In the genomic region with DNA sequence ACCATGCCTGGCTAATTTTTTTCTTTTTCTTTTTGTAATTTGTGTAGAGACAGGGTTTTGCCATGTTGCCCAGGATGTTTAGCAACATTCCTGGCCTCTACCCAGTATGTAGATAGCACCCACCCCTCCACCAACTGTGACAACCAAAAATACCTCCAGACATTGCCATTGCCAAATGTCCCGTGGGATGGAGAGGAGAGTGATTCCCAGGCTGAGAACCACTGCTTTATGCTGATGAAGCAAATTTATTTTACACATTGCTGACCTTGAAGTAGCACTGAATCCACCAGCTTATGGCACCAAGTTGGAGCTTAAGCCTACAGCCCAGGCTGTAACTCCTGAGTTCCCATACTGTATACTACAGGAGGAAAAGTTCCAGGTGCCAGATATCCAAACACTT, we compare ENCODE assay signal across 23 cellular contexts. TPM values are rescaled to one million over a fixed set of nuclear protein-coding genes. Genes with fewer than 3 reads are reported as not detected.
DNase-seq lines count a peak whose midpoint lies in the region; ATAC-seq, FAIRE-seq and TF ChIP-seq lines count a peak whose summit lies in the region.
"Had no signal": no experiment of that assay in that cellular context is flagged by ENCODE, and none has a peak within 500 bp of the region (broad histone marks: within the 10 kb centered on the region; RNA-seq: fewer than 3 reads in every experiment).

No MANE protein-coding gene starts in this region.

- H3K27me3 ChIP-seq in K562 (ENCODE audit: control insufficient read depth in 2 of 2, insufficient read depth in 2 of 2, low read length in 2 of 2) (no peaks in the 10 kb centered on the region; a peak in 1 of 5 replicates), upper lobe of right lung (no peaks in the 10 kb centered on the region)

- intact Hi-C loops in left ventricle myocardium superior (cut with micrococcal nuclease): no loop called here
- intact Hi-C loops in cardiac septum (cut with DNase I): loop anchor here (10.0 kb wide), 1 partner anchor 54 kb away; a partner anchor contains a TSS
- intact Hi-C loops in K562 (cut with micrococcal nuclease): no loop called here
- intact Hi-C loops in upper lobe of right lung (cut with DNase I): no loop called here

- H3K9me3 ChIP-seq in K562 (replicated peaks; ENCODE audit: control insufficient read depth, insufficient read depth, low read depth, low read length): no peaks in the 10 kb centered on the region
- H3K9me3 ChIP-seq in upper lobe of right lung: no peaks in the 10 kb centered on the region
- H3K9me3 ChIP-seq: BE2C; BLaER1 treated with 17β-estradiol and CSF1 and Interleukin-3, amounts not matched to agents 10 nM and 100 nM; HAP-1 had no signal

- no TSS peak for BruUV-seq in K562 (replicated peaks; lab: Mats Ljungman, UMichigan)

- H3K79me2 ChIP-seq in K562 (ENCODE audit: control insufficient read depth, insufficient read depth, low read length): no peaks in the 10 kb centered on the region

- WGBS in K562 (ENCODE audit: insufficient coverage, low coverage, missing lambda C conversion rate): 14% methylated on average over 1 of the region's 1 CpG

- no peaks in the 10 kb centered on the region for H4K20me1 ChIP-seq in K562 (replicated peaks; ENCODE audit: control insufficient read depth, insufficient read depth, low read length)
- H4K20me1 ChIP-seq: BLaER1 treated with 17β-estradiol and CSF1 and Interleukin-3, amounts not matched to agents 10 nM and 100 nM had no signal

- H3K4me3 ChIP-seq in K562: no peak overlapping the region
- no peak overlapping the region for H3K4me3 ChIP-seq in upper lobe of right lung
- H3K4me3 ChIP-seq: BLaER1 treated with 17β-estradiol and CSF1 and Interleukin-3, amounts not matched to agents 10 nM and 100 nM; GM12878; GM23248; HAP-1 had no signal

- POLR2A ChIA-PET in K562 (lab: Yijun Ruan, JAX): interaction anchor here (0.5 kb wide), 1 partner anchor 15 kb away, joined by 3 read pairs; no protein-coding TSS in a partner anchor

- no peak overlapping the region for H2AFZ ChIP-seq in K562 (ENCODE audit: low read depth, low read length)
- H2AFZ ChIP-seq: GM23248 had no signal

- DNase-seq in left ventricle myocardium superior (no peak), cardiac septum (ENCODE audit: low spot score) (no peak), Ammon's horn (ENCODE audit: low spot score) (peak; percentile 47), K562 (ENCODE audit: extremely low read depth in 1 of 4, low spot score in 3 of 4) (no peak), upper lobe of right lung (no peak), OCI-M1 (lab: John Stamatoyannopoulos, UW) (no peak), T-helper 1 cell (no peak)
- DNase-seq: BE2C; CD4-positive, alpha-beta T cell; CD8-positive, alpha-beta memory T cell; DMS 273 treated with DMSO at 0.1 percent for 48 hours; DMS79; EL; GDM1; GM23248; HFFc6 had no signal

- H3K27ac ChIP-seq in K562 (ENCODE audit: extremely low read depth, low read depth, low read length) (no peak overlapping the region), upper lobe of right lung (no peak overlapping the region)
- H3K27ac ChIP-seq: BLaER1 treated with 17β-estradiol and CSF1 and Interleukin-3, amounts not matched to agents 10 nM and 100 nM; GM23248 had no signal

- TF ChIP-seq RAD21 in K562 (CRISPR knock-in tag; conservative IDR thresholded peaks at IDR 0.05 in 1 of 2, IDR thresholded peaks at IDR 0.05 in 1 of 2): no peak

- H3K4me1 ChIP-seq in K562 (replicated peaks in 1 of 2; ENCODE audit: control insufficient read depth in 2 of 2, insufficient read depth in 2 of 2, low read length in 2 of 2) (no peaks in the 10 kb centered on the region; a peak in 1 of 5 replicates), upper lobe of right lung (no peaks in the 10 kb centered on the region)
- H3K4me1 ChIP-seq: BE2C, HAP-1 had no signal

- no peaks in the 10 kb centered on the region for H3K9me1 ChIP-seq in K562 (ENCODE audit: control insufficient read depth, insufficient read depth, low read length)

- H3K36me3 ChIP-seq in K562 (ENCODE audit: control insufficient read depth, insufficient read depth, low read length) (no peaks in the 10 kb centered on the region), upper lobe of right lung (no peaks in the 10 kb centered on the region)
- H3K36me3 ChIP-seq: BE2C; BLaER1 treated with 17β-estradiol and CSF1 and Interleukin-3, amounts not matched to agents 10 nM and 100 nM; HAP-1 had no signal

- ATAC-seq in left ventricle myocardium superior (peak; percentile 56), K562 (no peak), upper lobe of right lung (peak; percentile 14)
- ATAC-seq: GM12878 had no signal

- H3K4me2 ChIP-seq in K562 (ENCODE audit: insufficient read depth, low read length): no peak overlapping the region
- H3K4me2 ChIP-seq: BLaER1 treated with 17β-estradiol and CSF1 and Interleukin-3, amounts not matched to agents 10 nM and 100 nM had no signal

- TF ChIP-seq CTCF in K562 (IDR thresholded peaks at IDR 0.05 in 2 of 3, conservative IDR thresholded peaks at IDR 0.05 in 1 of 3; ENCODE audit: insufficient read depth in 2 of 3, low read depth in 1 of 3, low read length in 3 of 3) (no peak), upper lobe of right lung (IDR thresholded peaks at IDR 0.05) (no peak)

- no peak for TF ChIP-seq EP300 in K562 (IDR thresholded peaks at IDR 0.05; ENCODE audit: low read length)

- H3K9ac ChIP-seq in K562 (ENCODE audit: insufficient read depth in 1 of 2, low read depth in 2 of 2, low read length in 2 of 2): no peak overlapping the region
- H3K9ac ChIP-seq: BLaER1 treated with 17β-estradiol and CSF1 and Interleukin-3, amounts not matched to agents 10 nM and 100 nM; GM23248 had no signal

- CTCF ChIA-PET in K562 (lab: Yijun Ruan, JAX; ENCODE audit: low intra/inter-chr PET ratio): no interaction called here

- TF ChIP-seq POLR2A in K562 (conservative IDR thresholded peaks at IDR 0.05): no peak

- no peak for FAIRE-seq in K562 (lab: Jason Lieb, UNC)
- FAIRE-seq: D721Med, GM12878, GM19239 had no signal

- in situ Hi-C loops in K562 (cut with MboI): no loop called here

TF ChIP-seq in K562, 482 proteins besides CTCF, POLR2A, EP300 and RAD21 (continues in another document):
- no peak for TF ChIP-seq POLR2AphosphoS5 (IDR thresholded peaks at IDR 0.05; ENCODE audit: control insufficient read depth, insufficient read depth, low read depth, low read length)
- peak; percentile 81 for TF ChIP-seq C11orf30 (IDR thresholded peaks at IDR 0.05; ENCODE audit: low read depth)
- TF ChIP-seq, protein P1, sequence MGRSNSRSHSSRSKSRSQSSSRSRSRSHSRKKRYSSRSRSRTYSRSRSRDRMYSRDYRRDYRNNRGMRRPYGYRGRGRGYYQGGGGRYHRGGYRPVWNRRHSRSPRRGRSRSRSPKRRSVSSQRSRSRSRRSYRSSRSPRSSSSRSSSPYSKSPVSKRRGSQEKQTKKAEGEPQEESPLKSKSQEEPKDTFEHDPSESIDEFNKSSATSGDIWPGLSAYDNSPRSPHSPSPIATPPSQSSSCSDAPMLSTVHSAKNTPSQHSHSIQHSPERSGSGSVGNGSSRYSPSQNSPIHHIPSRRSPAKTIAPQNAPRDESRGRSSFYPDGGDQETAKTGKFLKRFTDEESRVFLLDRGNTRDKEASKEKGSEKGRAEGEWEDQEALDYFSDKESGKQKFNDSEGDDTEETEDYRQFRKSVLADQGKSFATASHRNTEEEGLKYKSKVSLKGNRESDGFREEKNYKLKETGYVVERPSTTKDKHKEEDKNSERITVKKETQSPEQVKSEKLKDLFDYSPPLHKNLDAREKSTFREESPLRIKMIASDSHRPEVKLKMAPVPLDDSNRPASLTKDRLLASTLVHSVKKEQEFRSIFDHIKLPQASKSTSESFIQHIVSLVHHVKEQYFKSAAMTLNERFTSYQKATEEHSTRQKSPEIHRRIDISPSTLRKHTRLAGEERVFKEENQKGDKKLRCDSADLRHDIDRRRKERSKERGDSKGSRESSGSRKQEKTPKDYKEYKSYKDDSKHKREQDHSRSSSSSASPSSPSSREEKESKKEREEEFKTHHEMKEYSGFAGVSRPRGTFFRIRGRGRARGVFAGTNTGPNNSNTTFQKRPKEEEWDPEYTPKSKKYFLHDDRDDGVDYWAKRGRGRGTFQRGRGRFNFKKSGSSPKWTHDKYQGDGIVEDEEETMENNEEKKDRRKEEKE (IDR thresholded peaks at IDR 0.05; ENCODE audit: borderline replicate concordance in 1 of 2, control insufficient read depth in 1 of 2, low read depth in 2 of 2, low read length in 1 of 2): no peak
- peak; percentile 90 for TF ChIP-seq MAFK (IDR thresholded peaks at IDR 0.05; ENCODE audit: low read length)
- peak; percentile 89 for TF ChIP-seq ZNF316 (IDR thresholded peaks at IDR 0.05)
- TF ChIP-seq TAF7 (tag; IDR thresholded peaks at IDR 0.05): no peak
- peak; percentile 79 for TF ChIP-seq MAFG (tag; conservative IDR thresholded peaks at IDR 0.05)
- TF ChIP-seq GATA2 (CRISPR knock-in tag; IDR thresholded peaks at IDR 0.05): no peak

RNA-seq across cellular contexts. Expression of a gene that starts 58.5 kb away (rescaled TPM):
- total RNA-seq in left ventricle myocardium superior (28.3 TPM), cardiac septum (8.8 TPM), K562 (2014; rRNA removed) (not detected in 2 replicates), K562 (2014; rRNA removed; fragmentation: Illumina TruSeq; extraction: Trizol) (not detected in 2 replicates), K562 (2015; rRNA removed; fragmentation: Illumina TruSeq; extraction: Trizol) (not detected in 2 replicates), K562 (2021) (not detected in 2 replicates), upper lobe of right lung (9.5 TPM)
- not detected in 2 replicates for total RNA-seq in K562 (2011; cell fraction: chromatin; rRNA removed; ENCODE audit: low replicate concordance)
- not detected in 2 replicates for total RNA-seq in K562 (2011; cell fraction: nucleolus; rRNA removed)
- total RNA-seq in K562 (2011; cell fraction: nucleoplasm; rRNA removed): not detected in 2 replicates
- polyA plus RNA-seq in K562 (2011; rRNA removed) (not detected in 2 replicates), K562 (2014; fragmentation: Illumina TruSeq; extraction: Trizol) (not detected in 2 replicates), K562 (2014; fragmentation: Nextera tagmentation; extraction: Ambion mirVana) (under 1 TPM; 0.04 to 0.15 TPM), K562 (2014; rRNA removed) (not detected in 2 replicates)
- not detected in 2 replicates for polyA plus RNA-seq in K562 (2011; cell fraction: cytosol; rRNA removed)
- polyA plus RNA-seq in K562 (2011; cell fraction: nucleus; rRNA removed): not detected in 2 replicates
- 0.15 and 0.20 TPM in 2 replicates for polyA plus RNA-seq in K562 (2012)
- polyA minus RNA-seq in K562 (2011; rRNA and poly(A)+ RNA removed): not detected in 2 replicates
- polyA minus RNA-seq in K562 (2011; cell fraction: cytosol; rRNA and poly(A)+ RNA removed): not detected in 2 replicates
- not detected in 2 replicates for polyA minus RNA-seq in K562 (2011; cell fraction: nucleus; rRNA and poly(A)+ RNA removed)
- total RNA-seq: A172; CD4-positive, alpha-beta T cell; CD8-positive, alpha-beta memory T cell; GM23248; HFFc6 had no signal
- polyA plus RNA-seq: AG04450; CD8-positive, alpha-beta memory T cell; GM23248 had no signal
